Comparison of ENCODE assay signal across 18 cellular contexts in genomic region chr12:65835256-65835655, GRCh38. TPM values are rescaled to one million over a fixed set of nuclear protein-coding genes. Genes with fewer than 3 reads are reported as not detected.
DNase-seq lines count a peak whose midpoint lies in the region; ATAC-seq, FAIRE-seq and TF ChIP-seq lines count a peak whose summit lies in the region.
"Had no signal": no experiment of that assay in that cellular context is flagged by ENCODE, and none has a peak within 500 bp of the region (broad histone marks: within the 10 kb centered on the region; RNA-seq: fewer than 3 reads in every experiment).

No MANE protein-coding gene starts in this region.

- no peak for TF ChIP-seq EP300 in SK-N-SH (IDR thresholded peaks at IDR 0.05; ENCODE audit: borderline replicate concordance in 1 of 2, low read depth in 1 of 2, low read length in 1 of 2)

- TF ChIP-seq RAD21 in SK-N-SH (IDR thresholded peaks at IDR 0.05; ENCODE audit: low read length): no peak

- H3K9ac ChIP-seq in SK-N-SH: peak overlapping the region; percentile 42; the same call in 1 of the 2 replicates
- H3K9ac ChIP-seq in astrocyte (ENCODE audit: low read length): peak overlapping the region; percentile 5
- H3K9ac ChIP-seq in mesenchymal stem cell (ENCODE audit: low read length): peak overlapping the region; percentile 100
- peak overlapping the region; percentile 21 for H3K9ac ChIP-seq in skeletal muscle satellite cell (ENCODE audit: low read depth, low read length)

- peaks cover 63% of the 10 kb centered on the region for H4K20me1 ChIP-seq in SK-N-SH (ENCODE audit: insufficient read depth)
- H4K20me1 ChIP-seq in astrocyte (ENCODE audit: insufficient read depth, low read length): peaks cover 24% of the 10 kb centered on the region

- H3K4me3 ChIP-seq in SK-N-SH (ENCODE audit: low read depth in 2 of 2, low read length in 1 of 2): no peak overlapping the region
- H3K4me3 ChIP-seq in astrocyte (ENCODE audit: insufficient read depth, low read depth, low read length): no peak overlapping the region
- no peak overlapping the region for H3K4me3 ChIP-seq in mesenchymal stem cell (ENCODE audit: insufficient read depth in 1 of 2, low read depth in 1 of 2, low read length in 2 of 2)
- no peak overlapping the region for H3K4me3 ChIP-seq in skeletal muscle satellite cell (ENCODE audit: low read length)
- H3K4me3 ChIP-seq in foreskin fibroblast (ENCODE audit: low read depth in 1 of 2, low read length in 2 of 2): no peak overlapping the region

- DNase-seq in SK-N-SH (no peak), astrocyte (ENCODE audit: low read depth) (no peak), mesenchymal stem cell (no peak), SHP77 (lab: John Stamatoyannopoulos, UW) (no peak), foreskin fibroblast (no peak)
- DNase-seq in CD4-positive, alpha-beta T cell: no peak
- DNase-seq: BE2C; CD4-positive, alpha-beta memory T cell; DMS79 treated with DMSO at 0.1 percent for 48 hours; KBM-7; NCI-H1417 treated with DMSO at 0.1 percent for 48 hours; NCI-H1930; NCI-H748 treated with DMSO at 0.1 percent for 48 hours; Right ventricle myocardium superior had no signal

- H3K4me3 Mint-ChIP-seq in astrocyte (ENCODE audit: unreplicated experiment): no peak overlapping the region
- H3K4me3 Mint-ChIP-seq in CD4-positive, alpha-beta T cell: no peak overlapping the region
- H3K4me3 Mint-ChIP-seq: CD4-positive, alpha-beta memory T cell had no signal

- FAIRE-seq in astrocyte (lab: Jason Lieb, UNC): no peak

- H3K36me3 ChIP-seq in SK-N-SH (replicated peaks in 1 of 2; ENCODE audit: control insufficient read depth in 1 of 2, insufficient read depth in 2 of 2, low read length in 1 of 2) (peaks cover 60 to 92% of the 10 kb centered on the region in 2 experiments), astrocyte (ENCODE audit: insufficient read depth, low read length) (peaks cover 73% of the 10 kb centered on the region), mesenchymal stem cell (ENCODE audit: control insufficient read depth in 1 of 2, insufficient read depth in 2 of 2, low read depth in 1 of 2, low read length in 2 of 2) (peaks cover 2 to 98% of the 10 kb centered on the region in 2 experiments), skeletal muscle satellite cell (ENCODE audit: insufficient read depth, low read length) (peaks cover 94% of the 10 kb centered on the region)
- H3K36me3 ChIP-seq: BE2C had no signal

- H3K9me2 ChIP-seq in SK-N-SH: no peaks in the 10 kb centered on the region

- peaks cover 16% of the 10 kb centered on the region for H3K36me3 Mint-ChIP-seq in astrocyte (ENCODE audit: low read depth, unreplicated experiment)
- no peaks in the 10 kb centered on the region for H3K36me3 Mint-ChIP-seq in CD4-positive, alpha-beta T cell (ENCODE audit: low read depth)
- H3K36me3 Mint-ChIP-seq: CD4-positive, alpha-beta memory T cell had no signal

- H3K14ac ChIP-seq in mesenchymal stem cell (ENCODE audit: low read length in 2 of 2): no peak overlapping the region

- POLR2A ChIA-PET in SK-N-SH (lab: Yijun Ruan, JAX): no interaction called here
- POLR2A ChIA-PET in CD4-positive, alpha-beta T cell (lab: Charles Lee): no interaction called here

- no peak overlapping the region for H2BK15ac ChIP-seq in mesenchymal stem cell (ENCODE audit: low read depth, poor library complexity, severe bottlenecking)

- intact Hi-C loops in CD4-positive, alpha-beta T cell (cut with DNase I, micrococcal nuclease): no loop called here

- H2BK120ac ChIP-seq in mesenchymal stem cell (ENCODE audit: low read depth, low read length): no peak overlapping the region

- no peak overlapping the region for H3K4ac ChIP-seq in mesenchymal stem cell (ENCODE audit: low read depth in 1 of 2, low read length in 2 of 2)

- H3K4me1 ChIP-seq in SK-N-SH (ENCODE audit: control insufficient read depth in 1 of 2, insufficient read depth in 2 of 2, low read depth in 1 of 2, low read length in 1 of 2) (peaks cover 0 to 67% of the 10 kb centered on the region in 2 experiments; a peak in 3 of 4 replicates), astrocyte (ENCODE audit: insufficient read depth, low read length) (peaks cover 8% of the 10 kb centered on the region), mesenchymal stem cell (ENCODE audit: control insufficient read depth, insufficient read depth, low read depth, low read length) (peaks cover 2% of the 10 kb centered on the region), skeletal muscle satellite cell (ENCODE audit: control insufficient read depth, insufficient read depth, low read length) (peaks cover 50% of the 10 kb centered on the region)
- H3K4me1 ChIP-seq: BE2C had no signal

- H3K4me2 ChIP-seq in SK-N-SH: peak overlapping the region; percentile 84; the same call in 1 of the 2 replicates
- no peak overlapping the region for H3K4me2 ChIP-seq in astrocyte (ENCODE audit: low read length)
- no peak overlapping the region for H3K4me2 ChIP-seq in mesenchymal stem cell (ENCODE audit: low read length, poor library complexity, severe bottlenecking)
- peak overlapping the region; percentile 14 for H3K4me2 ChIP-seq in skeletal muscle satellite cell (ENCODE audit: low read length)

- H3K79me2 ChIP-seq in SK-N-SH (ENCODE audit: insufficient read depth) (peaks cover 100% of the 10 kb centered on the region), astrocyte (ENCODE audit: insufficient read depth, low read length) (peaks cover 98% of the 10 kb centered on the region)

- WGBS in SK-N-SH (ENCODE audit: low lambda C conversion rate): 35% methylated on average over 4 of the region's 4 CpGs
- 94% methylated on average over 4 of the region's 4 CpGs for WGBS in mesenchymal stem cell

- no peak overlapping the region for H2BK5ac ChIP-seq in mesenchymal stem cell (ENCODE audit: low read depth, low read length, poor library complexity, severe bottlenecking)

- H3K27ac ChIP-seq in SK-N-SH (ENCODE audit: low read depth in 2 of 2, low read length in 1 of 2) (peak overlapping the region; percentile 11 to 95; a peak in 3 of 4 replicates), astrocyte (ENCODE audit: low read depth, low read length) (no peak overlapping the region), mesenchymal stem cell (ENCODE audit: low read length, poor library complexity, severe bottlenecking) (peak overlapping the region; percentile 26)
- H3K27ac ChIP-seq in CD4-positive, alpha-beta T cell (ENCODE audit: low read depth, low read length): no peak overlapping the region
- H3K27ac ChIP-seq: 22Rv1 had no signal

- no peak overlapping the region for H3K23ac ChIP-seq in mesenchymal stem cell (ENCODE audit: low read length in 2 of 2)

- H2AFZ ChIP-seq in SK-N-SH (ENCODE audit: low read depth) (no peak overlapping the region), astrocyte (ENCODE audit: low read depth, low read length) (no peak overlapping the region), mesenchymal stem cell (ENCODE audit: low read depth, low read length) (no peak overlapping the region)

- CTCF ChIA-PET in SK-N-SH (lab: Yijun Ruan, JAX): no interaction called here
- CTCF ChIA-PET in CD4-positive, alpha-beta T cell (lab: Charles Lee): no interaction called here

- no peak overlapping the region for H3K27ac Mint-ChIP-seq in astrocyte (ENCODE audit: unreplicated experiment)
- no peak overlapping the region for H3K27ac Mint-ChIP-seq in CD4-positive, alpha-beta T cell
- H3K27ac Mint-ChIP-seq: CD4-positive, alpha-beta memory T cell had no signal

- no peak overlapping the region for H2AK5ac ChIP-seq in mesenchymal stem cell (ENCODE audit: low read length, severe bottlenecking)

- peaks cover 93% of the 10 kb centered on the region for H3F3A ChIP-seq in SK-N-SH (replicated peaks; ENCODE audit: insufficient read depth)

- H3K9me3 ChIP-seq in SK-N-SH: no peaks in the 10 kb centered on the region
- no peaks in the 10 kb centered on the region for H3K9me3 ChIP-seq in astrocyte (ENCODE audit: insufficient read depth, low read depth, low read length)
- no peaks in the 10 kb centered on the region for H3K9me3 ChIP-seq in mesenchymal stem cell (ENCODE audit: control insufficient read depth, low read length)
- no peaks in the 10 kb centered on the region for H3K9me3 ChIP-seq in skeletal muscle satellite cell (replicated peaks; ENCODE audit: low read length)
- no peaks in the 10 kb centered on the region for H3K9me3 ChIP-seq in CD4-positive, alpha-beta T cell (ENCODE audit: control insufficient read depth, low read length)
- H3K9me3 ChIP-seq: BE2C had no signal

- peaks cover 1% of the 10 kb centered on the region for H3K9me3 Mint-ChIP-seq in astrocyte (ENCODE audit: unreplicated experiment)
- H3K9me3 Mint-ChIP-seq in CD4-positive, alpha-beta T cell: no peaks in the 10 kb centered on the region
- H3K9me3 Mint-ChIP-seq: CD4-positive, alpha-beta memory T cell had no signal

- TF ChIP-seq CTCF in SK-N-SH (IDR thresholded peaks at IDR 0.05): no peak
- TF ChIP-seq CTCF in astrocyte (IDR thresholded peaks at IDR 0.05; ENCODE audit: insufficient read depth, low read depth, low read length): no peak
- TF ChIP-seq CTCF in foreskin fibroblast (IDR thresholded peaks at IDR 0.05; ENCODE audit: low read depth, low read length): no peak
- TF ChIP-seq CTCF in CD4-positive, alpha-beta T cell (IDR thresholded peaks at IDR 0.05): no peak

- H3K27me3 Mint-ChIP-seq in astrocyte (ENCODE audit: low read depth, unreplicated experiment): no peaks in the 10 kb centered on the region
- H3K27me3 Mint-ChIP-seq in CD4-positive, alpha-beta T cell: peaks cover 47% of the 10 kb centered on the region

- H2BK12ac ChIP-seq in mesenchymal stem cell (ENCODE audit: low read length in 2 of 2): no peak overlapping the region

- H4K8ac ChIP-seq in mesenchymal stem cell (ENCODE audit: low read length): no peak overlapping the region

- no peaks in the 10 kb centered on the region for H3K27me3 ChIP-seq in SK-N-SH (ENCODE audit: insufficient read depth)
- no peaks in the 10 kb centered on the region for H3K27me3 ChIP-seq in astrocyte (ENCODE audit: insufficient read depth, low read length)
- no peaks in the 10 kb centered on the region for H3K27me3 ChIP-seq in mesenchymal stem cell (ENCODE audit: control insufficient read depth in 1 of 2, insufficient read depth in 1 of 2, low read length in 2 of 2)
- H3K27me3 ChIP-seq in skeletal muscle satellite cell (ENCODE audit: control insufficient read depth, insufficient read depth, low read length): no peaks in the 10 kb centered on the region
- H3K27me3 ChIP-seq in CD4-positive, alpha-beta T cell (ENCODE audit: control insufficient read depth, insufficient read depth, low read length): peaks cover 12% of the 10 kb centered on the region
- H3K27me3 ChIP-seq: BE2C had no signal

- no peaks in the 10 kb centered on the region for H3K79me1 ChIP-seq in mesenchymal stem cell (replicated peaks; ENCODE audit: low read length, poor library complexity, severe bottlenecking)

- H3K4me1 Mint-ChIP-seq in astrocyte (ENCODE audit: low read depth, unreplicated experiment): peaks cover 33% of the 10 kb centered on the region
- H3K4me1 Mint-ChIP-seq in CD4-positive, alpha-beta T cell (ENCODE audit: low read depth): no peaks in the 10 kb centered on the region
- H3K4me1 Mint-ChIP-seq: CD4-positive, alpha-beta memory T cell had no signal

- no peak overlapping the region for H4K91ac ChIP-seq in mesenchymal stem cell (ENCODE audit: low read length)

- ATAC-seq in SK-N-SH treated with all-trans-retinoic acid at 6 μM for 48 hours: no peak
- ATAC-seq in CD4-positive, alpha-beta T cell (ENCODE audit: poor library complexity): no peak

- no peak overlapping the region for H3K18ac ChIP-seq in mesenchymal stem cell (ENCODE audit: low read depth in 1 of 2, low read length in 2 of 2)

RNA-seq across cellular contexts. Expression of gene HMGA2, which starts 11.0 kb away (rescaled TPM):
- polyA plus RNA-seq in SK-N-SH (2012; rRNA removed): 48.0 and 57.0 TPM in 2 replicates
- 45.5 and 51.2 TPM in 2 replicates for polyA plus RNA-seq in SK-N-SH (2012; cell fraction: cytosol; rRNA removed)
- polyA plus RNA-seq in SK-N-SH (2012; cell fraction: nucleus; rRNA removed): 98.5 and 146 TPM in 2 replicates
- total RNA-seq in astrocyte: 199 and 214 TPM in 2 replicates
- polyA plus RNA-seq in mesenchymal stem cell (2013, experiment 1 of 2): 146 TPM
- 149 TPM for polyA plus RNA-seq in mesenchymal stem cell (2013, experiment 2 of 2)
- 73.0 and 91.0 TPM in 2 replicates for total RNA-seq in skeletal muscle satellite cell (2012; rRNA removed)
- not detected for total RNA-seq in CD4-positive, alpha-beta T cell
- total RNA-seq: CD4-positive, alpha-beta memory T cell; NCI-H460; Right ventricle myocardium superior had no signal
- polyA plus RNA-seq: CD4-positive, alpha-beta memory T cell had no signal

Comparison
In these comparisons a context has a peak if more than half of its experiments do, and no peak if none do; other contexts are left out.
1. H3K27ac ChIP-seq: peak in SK-N-SH (2 of 2) and mesenchymal stem cell (single experiment); none in astrocyte (single experiment) and CD4-positive, alpha-beta T cell (single experiment).
2. H3K4me2 ChIP-seq: peak in SK-N-SH (single experiment) and skeletal muscle satellite cell (single experiment); none in astrocyte (single experiment) and mesenchymal stem cell (single experiment).
3. H3K9ac ChIP-seq: peak in every context shown above with its lines; median percentile 100 in mesenchymal stem cell; 42 in SK-N-SH; 21 in skeletal muscle satellite cell; 5 in astrocyte.
4. RNA of gene HMGA2, which starts 11.0 kb away (total RNA-seq): 199 to 214 TPM in astrocyte; not detected in CD4-positive, alpha-beta T cell; every median in the first group is over 100 times any median in the second.